13 cellular contexts compared by ENCODE assay signal in the genomic region with DNA sequence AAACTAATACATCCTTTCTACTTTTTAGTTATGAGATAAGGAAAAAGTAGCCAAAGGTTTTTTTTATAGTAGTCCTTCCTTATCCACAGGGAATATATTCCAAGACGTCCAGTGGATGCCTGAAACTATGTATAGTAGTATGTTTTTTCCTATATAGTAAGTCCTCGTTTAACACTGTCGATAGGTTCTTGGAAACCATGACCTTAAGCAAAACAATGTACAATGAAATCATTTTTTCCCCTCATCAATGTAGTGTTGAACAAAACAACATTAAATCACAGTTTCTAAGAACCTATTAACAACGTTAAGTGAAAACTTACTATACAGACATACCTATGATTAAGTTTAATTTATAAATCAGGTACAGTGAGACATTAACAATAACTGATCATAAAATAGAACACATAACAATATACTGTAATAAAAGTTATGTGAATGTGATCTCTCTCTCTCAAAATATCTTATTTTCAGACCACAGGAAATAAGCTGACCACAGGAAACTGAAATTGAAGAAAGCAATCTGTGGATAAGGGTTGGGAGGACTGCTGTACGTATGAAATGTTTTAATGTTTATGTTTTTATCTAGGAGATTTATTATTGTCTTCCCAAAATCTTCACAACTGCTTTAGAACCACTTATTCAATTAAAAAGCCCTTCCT. TPM values are rescaled to one million over a fixed set of nuclear protein-coding genes. Genes with fewer than 3 reads are reported as not detected.
DNase-seq lines count a peak whose midpoint lies in the region; ATAC-seq lines count a peak whose summit lies in the region.
"Had no signal": no experiment of that assay in that cellular context is flagged by ENCODE, and none has a peak within 500 bp of the region (broad histone marks: within the 10 kb centered on the region; RNA-seq: fewer than 3 reads in every experiment).

No MANE protein-coding gene starts in this region.

- DNase-seq in CD8-positive, alpha-beta memory T cell: no peak
- DNase-seq in T-helper 17 cell (no peak), iris pigment epithelial cell (ENCODE audit: low read depth) (peak; percentile 77)
- no peak for DNase-seq in activated effector memory CD4-positive, alpha-beta T cell treated with anti-CD3 and anti-CD28 coated beads, Interleukin-2, amount 50 U/mL, for 16 hours
- DNase-seq: NCI-H1694 treated with DMSO at 0.1 percent for 48 hours; NK-92 treated with Interleukin-12 subunit alpha and Interleukin-12 subunit beta, amount 100 ng/mL, for 24 hours; stimulated activated CD4-positive, alpha-beta T cell treated with anti-CD3 and anti-CD28 coated beads, Interleukin-15, amount 100 ng/mL, for 24 hours had no signal

- peaks cover 6 to 80% (median 24%) of the 10 kb centered on the region in 3 donors for H3K36me3 Mint-ChIP-seq in CD8-positive, alpha-beta memory T cell
- H3K36me3 Mint-ChIP-seq in T-helper 17 cell (ENCODE audit: low read depth): peaks cover 3% of the 10 kb centered on the region

- H3K9me3 ChIP-seq in CD8-positive, alpha-beta memory T cell (ENCODE audit: low read length): no peaks in the 10 kb centered on the region
- H3K9me3 ChIP-seq in T-helper 17 cell (ENCODE audit: control insufficient read depth, low read length, poor library complexity, severe bottlenecking): no peaks in the 10 kb centered on the region

- H3K4me1 ChIP-seq in CD8-positive, alpha-beta memory T cell (ENCODE audit: insufficient read depth, low read length): no peaks in the 10 kb centered on the region

- no peaks in the 10 kb centered on the region for H3K27me3 ChIP-seq in CD8-positive, alpha-beta memory T cell (ENCODE audit: insufficient read depth, low read length, poor library complexity, severe bottlenecking)

- peak overlapping the region in 5 of 8 donors; percentile 44 to 88 (median 54) for H3K27ac Mint-ChIP-seq in CD8-positive, alpha-beta memory T cell
- peak overlapping the region; percentile 66 for H3K27ac Mint-ChIP-seq in T-helper 17 cell
- H3K27ac Mint-ChIP-seq: stimulated activated memory B cell treated with anti-CD40 and anti-IgM and Interleukin-4, amounts not matched to agents 10 μg/mL and 1 μg/mL and 100 μg/mL, for 72 hours had no signal

- no peaks in the 10 kb centered on the region for H3K9me3 Mint-ChIP-seq in CD8-positive, alpha-beta memory T cell
- H3K9me3 Mint-ChIP-seq: stimulated activated memory B cell treated with anti-CD40 and anti-IgM and Interleukin-4, amounts not matched to agents 10 μg/mL and 1 μg/mL and 100 μg/mL, for 72 hours had no signal

- H3K36me3 ChIP-seq in CD8-positive, alpha-beta memory T cell (ENCODE audit: insufficient read depth, low read length): peaks cover 38% of the 10 kb centered on the region

- H3K4me1 Mint-ChIP-seq in CD8-positive, alpha-beta memory T cell: peaks cover 11 to 20% (median 19%) of the 10 kb centered on the region in 3 donors
- H3K4me1 Mint-ChIP-seq in T-helper 17 cell: peaks cover 5% of the 10 kb centered on the region
- H3K4me1 Mint-ChIP-seq: stimulated activated memory B cell treated with anti-CD40 and anti-IgM and Interleukin-4, amounts not matched to agents 10 μg/mL and 1 μg/mL and 100 μg/mL, for 72 hours had no signal

- CTCF ChIA-PET in CD8-positive, alpha-beta memory T cell (lab: Charles Lee): no interaction called here

- no peak overlapping the region for H3K4me3 ChIP-seq in CD8-positive, alpha-beta memory T cell (ENCODE audit: low read length)

- no peaks in the 10 kb centered on the region for H3K27me3 Mint-ChIP-seq in CD8-positive, alpha-beta memory T cell
- no peaks in the 10 kb centered on the region for H3K27me3 Mint-ChIP-seq in T-helper 17 cell
- H3K27me3 Mint-ChIP-seq: stimulated activated memory B cell treated with anti-CD40 and anti-IgM and Interleukin-4, amounts not matched to agents 10 μg/mL and 1 μg/mL and 100 μg/mL, for 72 hours had no signal

- H3K27ac ChIP-seq in CD8-positive, alpha-beta memory T cell (ENCODE audit: low read depth, low read length): no peak overlapping the region

- ATAC-seq in GM19467 (IDR thresholded peaks at IDR 0.05; ENCODE audit: unreplicated experiment): peak; percentile 34
- ATAC-seq in T-helper 17 cell: no peak
- no peak for ATAC-seq in HG03025 (IDR thresholded peaks at IDR 0.05; ENCODE audit: low FRiP score, unreplicated experiment)
- ATAC-seq in activated CD4-positive, CD25-positive, alpha-beta regulatory T cell treated with anti-CD3 and anti-CD28 coated beads, Interleukin-2, amount 50 U/mL, for 24 hours: no peak
- ATAC-seq in GM18870 (IDR thresholded peaks at IDR 0.05; ENCODE audit: unreplicated experiment): no peak
- ATAC-seq: left lobe of liver; stimulated activated memory B cell treated with anti-CD40 and anti-IgM and Interleukin-4, amounts not matched to agents 10 μg/mL and 1 μg/mL and 100 μg/mL, for 72 hours had no signal

- no peak overlapping the region for H3K4me3 Mint-ChIP-seq in CD8-positive, alpha-beta memory T cell
- no peak overlapping the region for H3K4me3 Mint-ChIP-seq in T-helper 17 cell
- H3K4me3 Mint-ChIP-seq: stimulated activated memory B cell treated with anti-CD40 and anti-IgM and Interleukin-4, amounts not matched to agents 10 μg/mL and 1 μg/mL and 100 μg/mL, for 72 hours had no signal

- POLR2A ChIA-PET in CD8-positive, alpha-beta memory T cell (lab: Charles Lee): no interaction called here

RNA-seq across cellular contexts. Expression of gene COPS2, which starts 20.6 kb away (rescaled TPM):
- total RNA-seq in CD8-positive, alpha-beta memory T cell: 100 to 1,000 TPM in 1 of 2 experiments, 10 to 100 TPM in 1; 94.5 to 101 TPM
- 29.9 TPM for polyA plus RNA-seq in CD8-positive, alpha-beta memory T cell
- total RNA-seq in T-helper 17 cell: 100 to 1,000 TPM in 1 of 2 donors, 10 to 100 TPM in 1; 95.8 to 107 TPM

RNA-seq across cellular contexts. Expression of gene GALK2, which starts 35.2 kb away (rescaled TPM):
- total RNA-seq in CD8-positive, alpha-beta memory T cell: 10 to 100 TPM; 26.2 to 28.0 TPM
- polyA plus RNA-seq in CD8-positive, alpha-beta memory T cell: 21.3 TPM
- total RNA-seq in T-helper 17 cell: 10 to 100 TPM; 23.3 to 25.2 TPM
